ENCODE assay signal across 13 cellular contexts in the genomic region with DNA sequence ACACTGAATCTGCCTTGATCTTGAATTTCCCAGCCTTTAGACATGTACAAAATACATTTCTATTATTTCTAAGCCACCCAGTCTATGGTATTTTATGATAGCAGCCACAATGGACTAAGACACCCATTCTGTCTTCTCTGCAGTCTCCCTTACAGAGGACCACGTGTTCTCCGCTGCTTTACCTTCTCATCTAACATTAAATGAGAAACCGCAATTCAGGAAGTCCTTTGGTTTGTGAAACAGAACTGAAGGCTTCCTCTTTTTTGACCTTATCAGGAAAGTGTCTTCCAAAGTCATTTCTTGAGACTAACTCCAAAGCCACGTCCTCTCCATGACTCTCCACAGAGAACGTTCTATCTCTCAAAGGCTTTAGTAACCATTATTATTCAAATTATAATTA.
DNase-seq lines count a peak whose midpoint lies in the region; ATAC-seq, FAIRE-seq and TF ChIP-seq lines count a peak whose summit lies in the region.
"Had no signal": no experiment of that assay in that cellular context is flagged by ENCODE, and none has a peak within 500 bp of the region (broad histone marks: within the 10 kb centered on the region; RNA-seq: fewer than 3 reads in every experiment).

No MANE protein-coding gene starts in this region.

- ATAC-seq in HG02885 (IDR thresholded peaks at IDR 0.05; ENCODE audit: poor library complexity, unreplicated experiment) (peak; percentile 89), omental fat pad (ENCODE audit: low FRiP score) (no peak)
- peak; percentile 96 to 97 for ATAC-seq in stimulated activated naive B cell treated with anti-CD40 and anti-IgM and Interleukin-4, amounts not matched to agents 10 μg/mL and 1 μg/mL and 100 μg/mL, for 72 hours (replicated peaks)
- ATAC-seq: activated naive CD4-positive, alpha-beta T cell treated with anti-CD3 and anti-CD28 coated beads, Interleukin-2, amount 50 U/mL, for 72 hours; heart right ventricle had no signal

- H3K27ac ChIP-seq in endodermal cell (ENCODE audit: low read depth, low read length) (no peak overlapping the region), PC-9 (no peak overlapping the region)
- H3K27ac ChIP-seq: heart right ventricle had no signal

- H3K4me1 Mint-ChIP-seq in stimulated activated naive B cell treated with anti-CD40 and anti-IgM and Interleukin-4, amounts not matched to agents 10 μg/mL and 1 μg/mL and 100 μg/mL, for 72 hours: peaks cover 0 to 18% of the 10 kb centered on the region in 2 donors
- peaks cover 7% of the 10 kb centered on the region for H3K4me1 Mint-ChIP-seq in endodermal cell

- no TSS peak for BruUV-seq in PC-9 (replicated peaks; lab: Mats Ljungman, UMichigan)

- TF ChIP-seq CTCF in omental fat pad (IDR thresholded peaks at IDR 0.05) (no peak), endodermal cell (conservative IDR thresholded peaks at IDR 0.05) (no peak), PC-9 (conservative IDR thresholded peaks at IDR 0.05) (no peak)

- H3K9ac ChIP-seq in endodermal cell (ENCODE audit: extremely low read depth, low read length, poor library complexity, severe bottlenecking): no peak overlapping the region

- H4K20me1 ChIP-seq in PC-9 (ENCODE audit: insufficient read depth): no peaks in the 10 kb centered on the region

- POLR2A ChIA-PET in PC-9 (lab: Charles Lee; ENCODE audit: unreplicated experiment): no interaction called here

- FAIRE-seq in GM19239 (lab: Jason Lieb, UNC): no peak

- peaks cover 8 to 37% of the 10 kb centered on the region in 2 donors for H3K27me3 Mint-ChIP-seq in stimulated activated naive B cell treated with anti-CD40 and anti-IgM and Interleukin-4, amounts not matched to agents 10 μg/mL and 1 μg/mL and 100 μg/mL, for 72 hours
- H3K27me3 Mint-ChIP-seq in endodermal cell (ENCODE audit: insufficient read depth): peaks cover 4% of the 10 kb centered on the region

- no peak overlapping the region for H3K4me2 ChIP-seq in PC-9

- H3K4me1 ChIP-seq in endodermal cell (ENCODE audit: control insufficient read depth, insufficient read depth, low read length) (no peaks in the 10 kb centered on the region), PC-9 (replicated peaks; ENCODE audit: insufficient read depth) (no peaks in the 10 kb centered on the region)
- H3K4me1 ChIP-seq: heart right ventricle had no signal

- 76 to 77% methylated on average over 5 of the region's 5 CpGs for WGBS in endodermal cell (ENCODE audit: insufficient coverage in 1 of 2, insufficient read length in 1 of 2), 2 experiments

- DNase-seq in GM19239 (ENCODE audit: insufficient read length, low spot score) (peak; percentile 4), MV-4-11 (lab: John Stamatoyannopoulos, UW) (peak; percentile 82), omental fat pad (ENCODE audit: low spot score) (no peak), endodermal cell (no peak), PC-9 (no peak)
- DNase-seq in stimulated activated naive B cell treated with anti-CD40 and anti-IgM and Interleukin-4, amounts not matched to agents 10 μg/mL and 1 μg/mL and 100 μg/mL, for 72 hours: peak; percentile 0
- DNase-seq: activated CD4-positive, CD25-positive, alpha-beta regulatory T cell treated with anti-CD3 and anti-CD28 coated beads, Interleukin-2, amount 50 U/mL, for 72 hours; DMS53; effector CD4-positive, alpha-beta T cell; heart right ventricle; mammary epithelial cell had no signal

- no peak overlapping the region for H3K4me3 ChIP-seq in endodermal cell (ENCODE audit: low read length)
- no peak overlapping the region for H3K4me3 ChIP-seq in PC-9
- H3K4me3 ChIP-seq: heart right ventricle had no signal

- H3F3A ChIP-seq in PC-9 (ENCODE audit: insufficient read depth, low read depth): no peaks in the 10 kb centered on the region

- no peaks in the 10 kb centered on the region for H3K79me2 ChIP-seq in PC-9 (ENCODE audit: low read depth)

- no peak overlapping the region for H2AFZ ChIP-seq in PC-9

- no peak overlapping the region for H3K4me3 Mint-ChIP-seq in stimulated activated naive B cell treated with anti-CD40 and anti-IgM and Interleukin-4, amounts not matched to agents 10 μg/mL and 1 μg/mL and 100 μg/mL, for 72 hours
- no peak overlapping the region for H3K4me3 Mint-ChIP-seq in endodermal cell

- H3K36me3 ChIP-seq in endodermal cell (ENCODE audit: control insufficient read depth, insufficient read depth, low read length) (no peaks in the 10 kb centered on the region), PC-9 (ENCODE audit: low read depth) (no peaks in the 10 kb centered on the region)
- H3K36me3 ChIP-seq: heart right ventricle had no signal

- no peaks in the 10 kb centered on the region for H3K36me3 Mint-ChIP-seq in stimulated activated naive B cell treated with anti-CD40 and anti-IgM and Interleukin-4, amounts not matched to agents 10 μg/mL and 1 μg/mL and 100 μg/mL, for 72 hours
- H3K36me3 Mint-ChIP-seq in endodermal cell (ENCODE audit: low read depth): no peaks in the 10 kb centered on the region
- H3K36me3 Mint-ChIP-seq: activated naive CD4-positive, alpha-beta T cell treated with anti-CD3 and anti-CD28 coated beads, Interleukin-2, amount 50 U/mL, for 72 hours had no signal

- intact Hi-C loops in PC-9 (cut with micrococcal nuclease; ENCODE audit: unreplicated experiment): no loop called here

- no peak overlapping the region for H3K27ac Mint-ChIP-seq in stimulated activated naive B cell treated with anti-CD40 and anti-IgM and Interleukin-4, amounts not matched to agents 10 μg/mL and 1 μg/mL and 100 μg/mL, for 72 hours
- H3K27ac Mint-ChIP-seq in endodermal cell: no peak overlapping the region
- H3K27ac Mint-ChIP-seq: activated naive CD4-positive, alpha-beta T cell treated with anti-CD3 and anti-CD28 coated beads, Interleukin-2, amount 50 U/mL, for 72 hours had no signal

- H3K9me3 ChIP-seq in endodermal cell (ENCODE audit: control insufficient read depth, low read length) (no peaks in the 10 kb centered on the region), PC-9 (ENCODE audit: insufficient read depth, low read depth) (no peaks in the 10 kb centered on the region)
- H3K9me3 ChIP-seq: heart right ventricle had no signal

- no peaks in the 10 kb centered on the region for H3K9me2 ChIP-seq in PC-9 (ENCODE audit: insufficient read depth)

- H3K27me3 ChIP-seq in endodermal cell (ENCODE audit: control insufficient read depth, insufficient read depth, low read length, poor library complexity, severe bottlenecking) (no peaks in the 10 kb centered on the region), PC-9 (ENCODE audit: insufficient read depth, low read depth) (peaks cover 8% of the 10 kb centered on the region; the same call in 1 of the 2 replicates)

- no peaks in the 10 kb centered on the region for H3K9me3 Mint-ChIP-seq in stimulated activated naive B cell treated with anti-CD40 and anti-IgM and Interleukin-4, amounts not matched to agents 10 μg/mL and 1 μg/mL and 100 μg/mL, for 72 hours
- no peaks in the 10 kb centered on the region for H3K9me3 Mint-ChIP-seq in endodermal cell
- H3K9me3 Mint-ChIP-seq: activated naive CD4-positive, alpha-beta T cell treated with anti-CD3 and anti-CD28 coated beads, Interleukin-2, amount 50 U/mL, for 72 hours had no signal

- CTCF ChIA-PET in PC-9 (lab: Charles Lee): no interaction called here

Comparison
In these comparisons a context has a peak if more than half of its experiments do, and no peak if none do; other contexts are left out.
1. DNase-seq: peak in GM19239 (single experiment), MV-4-11 (single experiment) and stimulated activated naive B cell treated with anti-CD40 and anti-IgM and Interleukin-4, amounts not matched to agents 10 μg/mL and 1 μg/mL and 100 μg/mL, for 72 hours (single experiment); none in omental fat pad (single experiment), endodermal cell (single experiment) and PC-9 (0 of 2).